ENCODE assay signal across 16 cellular contexts in genomic region chr2:100008960-100009359, GRCh38.
A peak's percentile ranks its signal among the peaks of the same experiment; 100 is the strongest.
DNase-seq lines count a peak whose midpoint lies in the region; ATAC-seq, FAIRE-seq and TF ChIP-seq lines count a peak whose summit lies in the region.
"Had no signal": no experiment of that assay in that cellular context is flagged by ENCODE, and none has a peak within 500 bp of the region (broad histone marks: within the 10 kb centered on the region; RNA-seq: fewer than 3 reads in every experiment).

No MANE protein-coding gene starts in this region.

- H3K36me3 ChIP-seq in rectal smooth muscle tissue (ENCODE audit: control insufficient read depth, insufficient read depth, low read length), result no peaks in the 10 kb centered on the region

- no peaks in the 10 kb centered on the region for H3K9me3 Mint-ChIP-seq in activated CD4-positive, alpha-beta T cell treated with anti-CD3 and anti-CD28 coated beads for 36 hours (ENCODE audit: low read depth)
- H3K9me3 Mint-ChIP-seq: activated T-helper 2 cell treated with anti-CD3 and anti-CD28 coated beads, Interferon-gamma antibody, Interleukin-2, Interleukin-4, amounts not matched to agents 10 μg/mL and 5 μg/mL and 100 μg/mL, durations not matched to agents 14 hours and 24 hours and 36 hours; T-cell had no signal

- H3K27ac ChIP-seq in rectal smooth muscle tissue (ENCODE audit: low read depth, low read length), result peak overlapping the region; percentile 50
- H3K27ac ChIP-seq: tibial nerve had no signal

- CTCF ChIA-PET in activated CD4-positive, alpha-beta T cell treated with anti-CD3 and anti-CD28 coated beads for 36 hours (lab: Charles Lee), result no interaction called here

- peaks cover 17% of the 10 kb centered on the region for H3K4me1 ChIP-seq in rectal smooth muscle tissue (ENCODE audit: control insufficient read depth, insufficient read depth, low read length)

- no peak overlapping the region for H3K4me3 Mint-ChIP-seq in activated CD4-positive, alpha-beta T cell treated with anti-CD3 and anti-CD28 coated beads for 36 hours
- H3K4me3 Mint-ChIP-seq: T-cell had no signal

- H3K27me3 ChIP-seq in rectal smooth muscle tissue (ENCODE audit: control insufficient read depth, insufficient read depth, low read length), result no peaks in the 10 kb centered on the region
- H3K27me3 ChIP-seq: tibial nerve had no signal

- no peak for TF ChIP-seq POLR2A in GM12891 (IDR thresholded peaks at IDR 0.05; ENCODE audit: low read depth, low read length)

- H3K27ac Mint-ChIP-seq in activated CD4-positive, alpha-beta T cell treated with anti-CD3 and anti-CD28 coated beads for 36 hours, result no peak overlapping the region
- H3K27ac Mint-ChIP-seq: activated T-helper 2 cell treated with anti-CD3 and anti-CD28 coated beads, Interferon-gamma antibody, Interleukin-2, Interleukin-4, amounts not matched to agents 10 μg/mL and 5 μg/mL and 100 μg/mL, durations not matched to agents 14 hours and 24 hours and 36 hours; T-cell had no signal

- peaks cover 4% of the 10 kb centered on the region for H3K36me3 Mint-ChIP-seq in activated CD4-positive, alpha-beta T cell treated with anti-CD3 and anti-CD28 coated beads for 36 hours (ENCODE audit: low read depth)

- intact Hi-C loops in activated CD4-positive, alpha-beta T cell treated with anti-CD3 and anti-CD28 coated beads for 36 hours (cut with DNase I, micrococcal nuclease), result no loop called here

- H3K4me1 Mint-ChIP-seq in activated CD4-positive, alpha-beta T cell treated with anti-CD3 and anti-CD28 coated beads for 36 hours, result no peaks in the 10 kb centered on the region
- H3K4me1 Mint-ChIP-seq: T-cell had no signal

- FAIRE-seq in GM12891 (lab: Jason Lieb, UNC), result no peak
- FAIRE-seq: small intestine had no signal

- POLR2A ChIA-PET in activated CD4-positive, alpha-beta T cell treated with anti-CD3 and anti-CD28 coated beads for 36 hours (lab: Charles Lee), result no interaction called here

- ATAC-seq in activated CD4-positive, alpha-beta T cell treated with anti-CD3 and anti-CD28 coated beads for 36 hours, result no peak
- ATAC-seq: HCT116, T-cell had no signal

- no peak overlapping the region for H3K9ac ChIP-seq in rectal smooth muscle tissue (ENCODE audit: low read length)

- no peaks in the 10 kb centered on the region for H3K27me3 Mint-ChIP-seq in activated CD4-positive, alpha-beta T cell treated with anti-CD3 and anti-CD28 coated beads for 36 hours
- H3K27me3 Mint-ChIP-seq: T-cell had no signal

- no peak for TF ChIP-seq CTCF in fibroblast of mammary gland (conservative IDR thresholded peaks at IDR 0.05; ENCODE audit: control insufficient read depth, insufficient read depth, low read depth, low read length)

- DNase-seq in EL (peak; percentile 67), SIG-M5 treated with dmso at 0.1 percent for 504 hours (lab: John Stamatoyannopoulos, UW; ENCODE audit: unreplicated experiment) (peak; percentile 84), fibroblast of mammary gland (ENCODE audit: low read depth) (peak; percentile 33), GM12891 (ENCODE audit: insufficient read length, low spot score) (no peak), T-helper 2 cell (no peak), NCI-H510A treated with DMSO at 0.1 percent for 48 hours (lab: John Stamatoyannopoulos, UW) (no peak)
- DNase-seq in activated CD4-positive, alpha-beta T cell treated with anti-CD3 and anti-CD28 coated beads for 36 hours, result no peak
- DNase-seq: activated CD4-positive, alpha-beta T cell treated with anti-CD3 and anti-CD28 coated beads, Interleukin-2, amount 50 U/mL, for 1 hour; DMS53; NCI-H146; small intestine; T-cell had no signal

- no peak overlapping the region for H3K4me3 ChIP-seq in fibroblast of mammary gland (ENCODE audit: control insufficient read depth, low read depth, low read length)
- no peak overlapping the region for H3K4me3 ChIP-seq in rectal smooth muscle tissue (ENCODE audit: low read length)
- H3K4me3 ChIP-seq: tibial nerve had no signal

TF ChIP-seq in GM12891, 5 proteins besides CTCF, POLR2A, EP300 and RAD21:
- TF ChIP-seq PAX5 (IDR thresholded peaks at IDR 0.05; ENCODE audit: insufficient read depth, low read length, severe bottlenecking) (no peak), POLR2AphosphoS5 (IDR thresholded peaks at IDR 0.05; ENCODE audit: low read depth, low read length) (no peak), POU2F2 (IDR thresholded peaks at IDR 0.05; ENCODE audit: low read depth, low read length) (no peak), TAF1 (IDR thresholded peaks at IDR 0.05; ENCODE audit: low read depth, low read length) (no peak)

Comparison
In these comparisons a context has a peak if more than half of its experiments do, and no peak if none do; other contexts are left out.
1. DNase-seq: peak in EL (single experiment), SIG-M5 treated with dmso at 0.1 percent for 504 hours (single experiment) and fibroblast of mammary gland (single experiment); none in GM12891 (single experiment), T-helper 2 cell (0 of 5), activated CD4-positive, alpha-beta T cell treated with anti-CD3 and anti-CD28 coated beads for 36 hours (single experiment) and NCI-H510A treated with DMSO at 0.1 percent for 48 hours (single experiment).